Comparison of ENCODE assay signal across 16 cellular contexts in the genomic region with DNA sequence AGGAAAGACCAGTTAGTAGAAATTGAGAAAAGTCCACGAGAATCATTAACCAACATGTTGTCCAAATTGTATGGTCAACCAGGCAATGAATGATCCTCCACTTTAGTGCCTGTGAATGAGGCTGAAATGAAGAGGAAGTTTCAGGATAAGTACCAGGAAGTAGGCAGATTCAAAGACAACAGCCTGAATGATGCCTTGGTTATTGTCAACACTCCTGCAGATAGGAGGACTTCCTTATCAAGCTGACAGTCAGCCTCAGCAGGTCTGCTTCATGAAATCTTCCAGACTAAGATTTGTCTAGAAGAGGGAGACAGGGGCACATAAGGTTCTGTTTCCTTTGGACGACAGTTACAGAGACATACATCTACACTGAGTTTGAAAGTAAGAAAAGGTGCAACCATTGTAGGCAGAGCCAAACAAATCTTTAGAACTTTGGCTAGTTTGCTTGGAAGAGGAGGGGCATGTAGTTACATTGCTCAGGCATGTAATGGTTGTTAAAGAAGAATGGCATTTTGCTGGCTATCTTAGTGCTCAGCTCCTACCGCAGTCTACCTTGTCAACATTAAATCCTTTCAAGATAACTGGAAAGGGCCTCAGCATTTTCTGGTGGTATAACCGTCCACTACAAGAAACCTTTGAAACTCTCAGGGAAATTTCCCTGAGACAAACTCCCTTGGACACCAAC.
DNase-seq lines count a peak whose midpoint lies in the region; ATAC-seq and TF ChIP-seq lines count a peak whose summit lies in the region.
"Had no signal": no experiment of that assay in that cellular context is flagged by ENCODE, and none has a peak within 500 bp of the region (broad histone marks: within the 10 kb centered on the region; RNA-seq: fewer than 3 reads in every experiment).

No MANE protein-coding gene starts in this region.

- H3K9me3 ChIP-seq in OCI-LY1 (ENCODE audit: low read length) = no peaks in the 10 kb centered on the region
- no peaks in the 10 kb centered on the region for H3K9me3 ChIP-seq in esophagus (ENCODE audit: control insufficient read depth in 2 of 2, insufficient read depth in 1 of 2, low read depth in 1 of 2, low read length in 1 of 2)
- no peaks in the 10 kb centered on the region for H3K9me3 ChIP-seq in stomach
- H3K9me3 ChIP-seq: upper lobe of left lung had no signal

- peak overlapping the region; percentile 38 for H3K27ac Mint-ChIP-seq in activated CD4-positive, alpha-beta memory T cell treated with anti-CD3 and anti-CD28 coated beads for 36 hours
- no peak overlapping the region for H3K27ac Mint-ChIP-seq in activated CD4-positive, alpha-beta memory T cell treated with anti-CD3 and anti-CD28 coated beads, Interleukin-2, amount 10 ng/mL, durations not matched to agents 7 days and 5 days
- H3K27ac Mint-ChIP-seq: activated CD4-positive, alpha-beta T cell treated with anti-CD3 and anti-CD28 coated beads for 36 hours; activated T-cell treated with anti-CD3 and anti-CD28 coated beads, Interleukin-2, amount 50 U/mL, for 24 hours had no signal

- H3K27ac ChIP-seq in OCI-LY1 (ENCODE audit: low read depth, low read length, poor library complexity, severe bottlenecking) (peak overlapping the region; percentile 55), esophagus (ENCODE audit: low read depth in 2 of 2, low read length in 1 of 2) (peak overlapping the region; percentile 36 to 41), stomach (no peak overlapping the region)
- H3K27ac ChIP-seq: upper lobe of left lung had no signal

- H3K9me3 Mint-ChIP-seq in activated CD4-positive, alpha-beta memory T cell treated with anti-CD3 and anti-CD28 coated beads for 36 hours = no peaks in the 10 kb centered on the region
- H3K9me3 Mint-ChIP-seq in activated CD4-positive, alpha-beta memory T cell treated with anti-CD3 and anti-CD28 coated beads, Interleukin-2, amount 10 ng/mL, durations not matched to agents 7 days and 5 days = no peaks in the 10 kb centered on the region
- H3K9me3 Mint-ChIP-seq: activated T-cell treated with anti-CD3 and anti-CD28 coated beads, Interleukin-2, amount 50 U/mL, for 24 hours; CD4-positive, alpha-beta memory T cell had no signal

- no peak overlapping the region for H3K9ac ChIP-seq in OCI-LY1 (ENCODE audit: low read length)

- intact Hi-C loops in activated CD4-positive, alpha-beta memory T cell treated with anti-CD3 and anti-CD28 coated beads for 36 hours (cut with micrococcal nuclease) = no loop called here
- intact Hi-C loops in stomach (cut with DNase I; ENCODE audit: low total_unique reads) = no loop called here
- intact Hi-C loops in sciatic nerve (cut with DNase I) = no loop called here

- H3K4me1 Mint-ChIP-seq in activated CD4-positive, alpha-beta memory T cell treated with anti-CD3 and anti-CD28 coated beads for 36 hours (ENCODE audit: low read depth) = peaks cover 79% of the 10 kb centered on the region
- peaks cover 47% of the 10 kb centered on the region for H3K4me1 Mint-ChIP-seq in activated CD4-positive, alpha-beta memory T cell treated with anti-CD3 and anti-CD28 coated beads, Interleukin-2, amount 10 ng/mL, durations not matched to agents 7 days and 5 days

- H3K9me2 ChIP-seq in OCI-LY1 (ENCODE audit: low read depth, low read length) = no peaks in the 10 kb centered on the region

- TF ChIP-seq EP300 in stomach (IDR thresholded peaks at IDR 0.05) = no peak

- H2AFZ ChIP-seq in OCI-LY1 (ENCODE audit: low read length) = no peak overlapping the region

- H3K27me3 ChIP-seq in OCI-LY1 (ENCODE audit: insufficient read depth, low read length) (no peaks in the 10 kb centered on the region), esophagus (ENCODE audit: control insufficient read depth in 1 of 2, insufficient read depth in 2 of 2, low read length in 2 of 2) (no peaks in the 10 kb centered on the region), stomach (no peaks in the 10 kb centered on the region)
- H3K27me3 ChIP-seq: upper lobe of left lung had no signal

- CTCF ChIA-PET in activated CD4-positive, alpha-beta memory T cell treated with anti-CD3 and anti-CD28 coated beads for 36 hours (lab: Charles Lee) = interaction anchor here (1.2 to 3.7 kb wide), 2 partner anchors 27 to 53 kb away, joined by 3 to 15 read pairs; no protein-coding TSS in a partner anchor
- CTCF ChIA-PET in activated CD4-positive, alpha-beta memory T cell treated with anti-CD3 and anti-CD28 coated beads, Interleukin-2, amount 10 ng/mL, durations not matched to agents 7 days and 5 days (lab: Charles Lee) = no interaction called here

- no peaks in the 10 kb centered on the region for H3K27me3 Mint-ChIP-seq in activated CD4-positive, alpha-beta memory T cell treated with anti-CD3 and anti-CD28 coated beads for 36 hours
- H3K27me3 Mint-ChIP-seq in activated CD4-positive, alpha-beta memory T cell treated with anti-CD3 and anti-CD28 coated beads, Interleukin-2, amount 10 ng/mL, durations not matched to agents 7 days and 5 days = no peaks in the 10 kb centered on the region
- H3K27me3 Mint-ChIP-seq: activated CD4-positive, alpha-beta T cell treated with anti-CD3 and anti-CD28 coated beads for 36 hours; activated T-cell treated with anti-CD3 and anti-CD28 coated beads, Interleukin-2, amount 50 U/mL, for 24 hours; CD4-positive, alpha-beta memory T cell had no signal

- H3K36me3 ChIP-seq in OCI-LY1 (ENCODE audit: insufficient read depth, low read length) (peaks cover 29% of the 10 kb centered on the region), esophagus (ENCODE audit: control insufficient read depth in 2 of 2, insufficient read depth in 2 of 2, low read length in 1 of 2) (no peaks in the 10 kb centered on the region), stomach (no peaks in the 10 kb centered on the region)
- H3K36me3 ChIP-seq: upper lobe of left lung had no signal

- no peaks in the 10 kb centered on the region for H3F3A ChIP-seq in OCI-LY1 (ENCODE audit: insufficient read depth, low read length)

- no peak for ATAC-seq in sciatic nerve
- ATAC-seq: activated CD4-positive, alpha-beta T cell treated with anti-CD3 and anti-CD28 coated beads for 36 hours had no signal

- WGBS in esophagus, 2 donors = 67 to 72% methylated on average over 4 of the region's 4 CpGs
- WGBS in stomach, 5 donors = 61 to 81% (median 72%) methylated on average over 4 of the region's 4 CpGs

- H3K4me1 ChIP-seq in OCI-LY1 (ENCODE audit: insufficient read depth, low read length, severe bottlenecking) = peaks cover 64% of the 10 kb centered on the region
- H3K4me1 ChIP-seq in esophagus (ENCODE audit: control insufficient read depth in 2 of 2, insufficient read depth in 2 of 2, low read length in 1 of 2) = peaks cover 0 to 12% of the 10 kb centered on the region in 2 donors
- peaks cover 12 to 56% (median 25%) of the 10 kb centered on the region in 4 donors for H3K4me1 ChIP-seq in stomach

- no peak overlapping the region for H3K4me3 Mint-ChIP-seq in activated CD4-positive, alpha-beta memory T cell treated with anti-CD3 and anti-CD28 coated beads for 36 hours
- H3K4me3 Mint-ChIP-seq in activated CD4-positive, alpha-beta memory T cell treated with anti-CD3 and anti-CD28 coated beads, Interleukin-2, amount 10 ng/mL, durations not matched to agents 7 days and 5 days = no peak overlapping the region
- H3K4me3 Mint-ChIP-seq: activated CD4-positive, alpha-beta T cell treated with anti-CD3 and anti-CD28 coated beads for 36 hours; activated T-cell treated with anti-CD3 and anti-CD28 coated beads, Interleukin-2, amount 50 U/mL, for 24 hours had no signal

- H4K20me1 ChIP-seq in OCI-LY1 (ENCODE audit: insufficient read depth, low read length) = no peaks in the 10 kb centered on the region

- peaks cover 3% of the 10 kb centered on the region for H3K36me3 Mint-ChIP-seq in activated CD4-positive, alpha-beta memory T cell treated with anti-CD3 and anti-CD28 coated beads for 36 hours
- peaks cover 17% of the 10 kb centered on the region for H3K36me3 Mint-ChIP-seq in activated CD4-positive, alpha-beta memory T cell treated with anti-CD3 and anti-CD28 coated beads, Interleukin-2, amount 10 ng/mL, durations not matched to agents 7 days and 5 days (ENCODE audit: low read depth)

- POLR2A ChIA-PET in activated CD4-positive, alpha-beta memory T cell treated with anti-CD3 and anti-CD28 coated beads for 36 hours (lab: Charles Lee) = interaction anchor here (0.6 kb wide), 1 partner anchor 30 kb away, joined by 5 read pairs; no protein-coding TSS in a partner anchor
- POLR2A ChIA-PET in activated CD4-positive, alpha-beta memory T cell treated with anti-CD3 and anti-CD28 coated beads, Interleukin-2, amount 10 ng/mL, durations not matched to agents 7 days and 5 days (lab: Charles Lee) = no interaction called here

- no peak for TF ChIP-seq POLR2A in stomach (IDR thresholded peaks at IDR 0.05)

- peaks cover 100% of the 10 kb centered on the region for H3K79me2 ChIP-seq in OCI-LY1 (ENCODE audit: insufficient read depth, low read length)

- no peak for DNase-seq in activated CD4-positive, alpha-beta memory T cell treated with anti-CD3 and anti-CD28 coated beads for 36 hours
- DNase-seq in activated CD4-positive, alpha-beta memory T cell treated with anti-CD3 and anti-CD28 coated beads, Interleukin-2, amount 10 ng/mL, durations not matched to agents 7 days and 5 days = no peak
- DNase-seq in renal cortical epithelial cell (ENCODE audit: low read depth) (peak; percentile 20), stomach (no peak), sciatic nerve (ENCODE audit: low spot score) (no peak)
- DNase-seq in activated CD4-positive, CD25-positive, alpha-beta regulatory T cell treated with anti-CD3 and anti-CD28 coated beads, Interleukin-2, amount 50 U/mL, for 72 hours = no peak
- DNase-seq: 8988T; activated CD4-positive, alpha-beta T cell treated with anti-CD3 and anti-CD28 coated beads for 36 hours; activated T-cell treated with anti-CD3 and anti-CD28 coated beads, Interleukin-2, amount 50 U/mL, for 24 hours; CD4-positive, alpha-beta memory T cell; NCI-H1092; stimulated activated CD4-positive, alpha-beta T cell treated with anti-CD3 and anti-CD28 coated beads, Interleukin-4, amount 100 ng/mL, for 4 hours; T-helper 1 cell; upper lobe of left lung had no signal

- no peak overlapping the region for H3K4me2 ChIP-seq in OCI-LY1 (ENCODE audit: low read length)

- H3K4me3 ChIP-seq in OCI-LY1 (ENCODE audit: low read depth, low read length, poor library complexity, severe bottlenecking) (no peak overlapping the region), esophagus (ENCODE audit: low read depth in 1 of 2, low read length in 2 of 2) (no peak overlapping the region), stomach (no peak overlapping the region)
- H3K4me3 ChIP-seq: upper lobe of left lung had no signal

- TF ChIP-seq CTCF in OCI-LY1 (IDR thresholded peaks at IDR 0.05; ENCODE audit: low read length) (no peak), stomach (IDR thresholded peaks at IDR 0.05) (no peak)

Comparison
In these comparisons a context has a peak if more than half of its experiments do, and no peak if none do; other contexts are left out.
1. H3K27ac ChIP-seq: peak in OCI-LY1 (single experiment) and esophagus (2 of 2); none in stomach (0 of 5).